Comparison of ENCODE assay signal across 8 cellular contexts in genomic region chr6:158536084-158536890, GRCh38. TPM values are rescaled to one million over a fixed set of nuclear protein-coding genes. Genes with fewer than 3 reads are reported as not detected.
A peak's percentile ranks its signal among the peaks of the same experiment; 100 is the strongest.
DNase-seq lines count a peak whose midpoint lies in the region; ATAC-seq and TF ChIP-seq lines count a peak whose summit lies in the region.

No MANE protein-coding gene starts in this region.

- no peaks in the 10 kb centered on the region for H3K79me1 ChIP-seq in trophoblast cell (ENCODE audit: low read length)

- peak overlapping the region; percentile 66 for H2AFZ ChIP-seq in trophoblast cell (ENCODE audit: insufficient read depth, low read length, poor library complexity)

- peaks cover 50% of the 10 kb centered on the region for H3K27me3 Mint-ChIP-seq in activated naive CD8-positive, alpha-beta T cell treated with anti-CD3 and anti-CD28 coated beads, Interleukin-2, amount 10 ng/mL, durations not matched to agents 7 days and 5 days

- H3K14ac ChIP-seq in trophoblast cell (ENCODE audit: low read length): no peak overlapping the region

- H2AK5ac ChIP-seq in trophoblast cell (ENCODE audit: low read length): no peak overlapping the region

- peak; percentile 71 for ATAC-seq in activated naive CD8-positive, alpha-beta T cell treated with anti-CD3 and anti-CD28 coated beads, Interleukin-2, amount 10 ng/mL, durations not matched to agents 7 days and 5 days (ENCODE audit: low read depth)
- peak; percentile 89 for ATAC-seq in upper lobe of right lung

- H3K9me3 ChIP-seq in trophoblast cell (ENCODE audit: insufficient read depth, low read depth, low read length): no peaks in the 10 kb centered on the region
- H3K9me3 ChIP-seq in upper lobe of right lung: no peaks in the 10 kb centered on the region

- WGBS in trophoblast cell (ENCODE audit: extremely low coverage, insufficient coverage, insufficient read length): no CpG with 5 or more reads among the region's 75 CpGs

- peak; percentile 70 for DNase-seq in DMS79 treated with DMSO at 0.1 percent for 48 hours (lab: John Stamatoyannopoulos, UW)
- no peak for DNase-seq in LNCaP clone FGC (ENCODE audit: low read depth)
- peak; percentile 74 for DNase-seq in SW480 (ENCODE audit: low spot score)
- peak; percentile 88 for DNase-seq in activated naive CD8-positive, alpha-beta T cell treated with anti-CD3 and anti-CD28 coated beads, Interleukin-2, amount 10 ng/mL, durations not matched to agents 7 days and 5 days
- peak in 38 of 42 donors; percentile 26 to 86 (median 60) for DNase-seq in head of caudate nucleus
- DNase-seq in trophoblast cell: peak; percentile 71 to 89
- peak; percentile 88 for DNase-seq in upper lobe of right lung
- no peak for DNase-seq in GOT3 (lab: John Stamatoyannopoulos, UW)

- TF ChIP-seq CTCF in LNCaP clone FGC (IDR thresholded peaks at IDR 0.05; ENCODE audit: control insufficient read depth, extremely low read depth, insufficient read depth) (no peak), upper lobe of right lung (IDR thresholded peaks at IDR 0.05) (no peak)

- H3K79me2 ChIP-seq in trophoblast cell (ENCODE audit: control insufficient read depth, insufficient read depth, low read length, poor library complexity): no peaks in the 10 kb centered on the region

- no peak overlapping the region for H2BK120ac ChIP-seq in trophoblast cell (ENCODE audit: insufficient read depth, low read length, poor library complexity)

- H3K36me3 Mint-ChIP-seq in activated naive CD8-positive, alpha-beta T cell treated with anti-CD3 and anti-CD28 coated beads, Interleukin-2, amount 10 ng/mL, durations not matched to agents 7 days and 5 days: no peaks in the 10 kb centered on the region

- H3K27ac ChIP-seq in trophoblast cell (ENCODE audit: low read depth, low read length): no peak overlapping the region
- peak overlapping the region; percentile 36 for H3K27ac ChIP-seq in upper lobe of right lung

- no peak overlapping the region for H3K4ac ChIP-seq in trophoblast cell (ENCODE audit: low read depth, low read length)

- H3K4me2 ChIP-seq in trophoblast cell (ENCODE audit: low read length): peak overlapping the region; percentile 78

- H3K4me3 ChIP-seq in LNCaP clone FGC (ENCODE audit: low read depth, low read length) (peak overlapping the region; percentile 25), trophoblast cell (ENCODE audit: low read depth, low read length) (peak overlapping the region; percentile 74), upper lobe of right lung (peak overlapping the region; percentile 58)

- H2BK5ac ChIP-seq in trophoblast cell (ENCODE audit: low read depth, low read length, poor library complexity): no peak overlapping the region

- intact Hi-C loops in head of caudate nucleus (cut with DNase I) (no loop called here), upper lobe of right lung (cut with DNase I) (no loop called here)

- H3K9ac ChIP-seq in trophoblast cell (ENCODE audit: low read length): no peak overlapping the region

- POLR2A ChIA-PET in activated naive CD8-positive, alpha-beta T cell treated with anti-CD3 and anti-CD28 coated beads, Interleukin-2, amount 10 ng/mL, durations not matched to agents 7 days and 5 days (lab: Charles Lee): interaction anchor here (0.9 kb wide), 1 partner anchor 329 kb away, joined by 3 read pairs; no protein-coding TSS in a partner anchor

- no peaks in the 10 kb centered on the region for H3K36me3 ChIP-seq in trophoblast cell (ENCODE audit: control insufficient read depth in 1 of 2, insufficient read depth in 2 of 2, low read length in 2 of 2)
- H3K36me3 ChIP-seq in upper lobe of right lung: no peaks in the 10 kb centered on the region

- H4K8ac ChIP-seq in trophoblast cell (ENCODE audit: low read depth, low read length): no peak overlapping the region

- H2BK12ac ChIP-seq in trophoblast cell (ENCODE audit: low read length): no peak overlapping the region

- no peak overlapping the region for H3K18ac ChIP-seq in trophoblast cell (ENCODE audit: low read length)

- no peak overlapping the region for H3K27ac Mint-ChIP-seq in activated naive CD8-positive, alpha-beta T cell treated with anti-CD3 and anti-CD28 coated beads, Interleukin-2, amount 10 ng/mL, durations not matched to agents 7 days and 5 days

- H4K91ac ChIP-seq in trophoblast cell (ENCODE audit: low read depth, low read length): no peak overlapping the region

- peaks cover 2% of the 10 kb centered on the region for H3K4me1 Mint-ChIP-seq in activated naive CD8-positive, alpha-beta T cell treated with anti-CD3 and anti-CD28 coated beads, Interleukin-2, amount 10 ng/mL, durations not matched to agents 7 days and 5 days

- H3K9me3 Mint-ChIP-seq in activated naive CD8-positive, alpha-beta T cell treated with anti-CD3 and anti-CD28 coated beads, Interleukin-2, amount 10 ng/mL, durations not matched to agents 7 days and 5 days: peaks cover 3% of the 10 kb centered on the region

- H4K12ac ChIP-seq in trophoblast cell (ENCODE audit: low read depth, low read length): no peak overlapping the region

- peaks cover 5 to 9% of the 10 kb centered on the region in 2 experiments for H3K4me1 ChIP-seq in trophoblast cell (ENCODE audit: control insufficient read depth in 1 of 2, insufficient read depth in 2 of 2, low read length in 2 of 2)
- H3K4me1 ChIP-seq in upper lobe of right lung: no peaks in the 10 kb centered on the region

- H3K27me3 ChIP-seq in trophoblast cell (ENCODE audit: insufficient read depth, low read length) (peaks cover 2% of the 10 kb centered on the region), upper lobe of right lung (peaks cover 14% of the 10 kb centered on the region)

- H3K4me3 Mint-ChIP-seq in activated naive CD8-positive, alpha-beta T cell treated with anti-CD3 and anti-CD28 coated beads, Interleukin-2, amount 10 ng/mL, durations not matched to agents 7 days and 5 days: peak overlapping the region; percentile 72

- no peak overlapping the region for H3K23ac ChIP-seq in trophoblast cell (ENCODE audit: low read length)

RNA-seq across cellular contexts. Expression of gene TMEM181, which starts 23.6 kb away (rescaled TPM):
- total RNA-seq in activated naive CD8-positive, alpha-beta T cell treated with anti-CD3 and anti-CD28 coated beads, Interleukin-2, amount 10 ng/mL, durations not matched to agents 7 days and 5 days: 10 to 100 TPM; 16.8 to 17.7 TPM
- 10.2 and 10.4 TPM in 2 replicates for polyA plus RNA-seq in trophoblast cell (2013)
- 31.5 TPM for total RNA-seq in upper lobe of right lung

Comparison
In these comparisons a context has a peak if more than half of its experiments do, and no peak if none do; other contexts are left out.
1. DNase-seq: peak in DMS79 treated with DMSO at 0.1 percent for 48 hours (single experiment), SW480 (single experiment), activated naive CD8-positive, alpha-beta T cell treated with anti-CD3 and anti-CD28 coated beads, Interleukin-2, amount 10 ng/mL, durations not matched to agents 7 days and 5 days (single experiment), head of caudate nucleus (38 of 42), trophoblast cell (2 of 2) and upper lobe of right lung (single experiment); none in LNCaP clone FGC (single experiment) and GOT3 (single experiment).
2. Peak in every context shown above with its lines, with median percentiles within 50 percentile points of each other: H3K4me3 ChIP-seq.